ENCODE assay signal across 18 cellular contexts in the genomic region with DNA sequence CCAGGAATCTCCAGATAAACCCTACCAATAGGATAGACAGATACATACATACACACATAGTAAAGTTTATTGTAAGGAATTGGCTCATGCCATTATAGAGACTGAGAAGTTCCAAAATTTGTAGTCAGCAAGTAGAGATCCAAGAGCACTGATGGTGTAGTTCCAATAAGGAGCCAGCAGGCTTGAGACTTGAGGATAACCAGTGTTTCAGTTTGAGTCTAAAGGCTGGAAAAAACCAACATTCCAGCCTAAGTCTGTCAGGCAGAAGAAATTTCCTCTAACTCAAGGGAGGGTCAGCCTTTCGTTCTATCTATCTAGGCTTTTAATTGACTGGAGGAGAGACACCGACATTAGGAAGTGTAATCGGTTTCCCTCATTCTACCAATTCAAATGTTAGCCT.
"Had no signal": no experiment of that assay in that cellular context is flagged by ENCODE, and none has a peak within 500 bp of the region (broad histone marks: within the 10 kb centered on the region; RNA-seq: fewer than 3 reads in every experiment).

No MANE protein-coding gene starts in this region.

- ATAC-seq: activated CD8-positive, alpha-beta memory T cell treated with anti-CD3 and anti-CD28 coated beads, Interleukin-2, amount 10 ng/mL, durations not matched to agents 7 days and 5 days; heart right ventricle; left lobe of liver; pancreas; stimulated activated memory B cell treated with anti-CD40 and anti-IgM and Interleukin-4, amounts not matched to agents 10 μg/mL and 1 μg/mL and 100 μg/mL, for 72 hours had no signal

- H3K4me1 ChIP-seq: esophagus muscularis mucosa, heart right ventricle, pancreas had no signal

- H3K27ac ChIP-seq: cardiac muscle cell, esophagus muscularis mucosa, heart right ventricle, pancreas had no signal

- FAIRE-seq: astrocyte, frontal cortex, pancreas had no signal

- H3K4me3 ChIP-seq: cardiac muscle cell, esophagus muscularis mucosa, heart right ventricle, pancreas had no signal

- H3K27me3 ChIP-seq: cardiac muscle cell, esophagus muscularis mucosa, pancreas had no signal

- DNase-seq: activated CD4-positive, alpha-beta T cell treated with anti-CD3 and anti-CD28 coated beads, Interleukin-2, amount 50 U/mL, for 48 hours; activated CD8-positive, alpha-beta memory T cell treated with anti-CD3 and anti-CD28 coated beads, Interleukin-2, amount 10 ng/mL, durations not matched to agents 7 days and 5 days; activated naive CD4-positive, alpha-beta T cell treated with anti-CD3 and anti-CD28 coated beads, Interleukin-2, amount 10 ng/mL, durations not matched to agents 7 days and 5 days; activated T-cell treated with anti-CD3 and anti-CD28 coated beads, Interleukin-2, amount 50 U/mL, for 1 hour; heart right ventricle; islet precursor cell; mammary epithelial cell; naive B cell; pancreas; stimulated activated CD4-positive, alpha-beta T cell treated with anti-CD3 and anti-CD28 coated beads, Interleukin-12 subunit alpha, Interleukin-12 subunit beta, amount 100 ng/mL, for 4 hours; stimulated activated CD4-positive, alpha-beta T cell treated with anti-CD3 and anti-CD28 coated beads, Interleukin-2, amount 100 ng/mL, for 24 hours; T1000 had no signal

- H3K9me3 ChIP-seq: esophagus muscularis mucosa, heart right ventricle, pancreas had no signal

- H3K36me3 ChIP-seq: cardiac muscle cell, esophagus muscularis mucosa, heart right ventricle, pancreas had no signal
